In the genomic region with DNA sequence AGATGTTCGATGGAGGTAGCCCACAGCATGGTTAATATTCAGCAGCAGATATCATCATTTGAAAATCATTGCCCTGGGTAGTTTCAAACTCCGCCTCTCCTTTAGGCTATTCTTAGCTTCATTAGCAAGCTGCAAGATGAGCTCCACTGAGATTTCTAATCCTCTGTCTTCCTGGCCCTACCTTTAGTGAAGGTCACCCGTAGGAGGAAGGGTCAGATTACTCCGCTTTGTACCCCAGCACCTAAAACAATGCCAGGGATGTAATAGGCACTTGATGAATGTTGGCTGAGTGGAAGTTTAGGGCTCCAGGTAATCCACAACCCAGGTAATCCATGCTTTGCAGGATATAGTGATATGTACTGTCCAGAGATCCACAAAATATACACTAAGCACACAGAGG, we compare ENCODE assay signal across 8 cellular contexts.
"Had no signal": no experiment of that assay in that cellular context is flagged by ENCODE, and none has a peak within 500 bp of the region (broad histone marks: within the 10 kb centered on the region; RNA-seq: fewer than 3 reads in every experiment).

No MANE protein-coding gene starts in this region.

- H2AFZ ChIP-seq: GM23248 had no signal

- H3K4me1 ChIP-seq: HAP-1 had no signal

- H3K27ac Mint-ChIP-seq: HFFc6, IgD-negative memory B cell had no signal

- H3K9me3 ChIP-seq: HAP-1 had no signal

- H3K4me3 Mint-ChIP-seq: HFFc6, IgD-negative memory B cell had no signal

- ATAC-seq: HCT116, HepG2 had no signal

- DNase-seq: HFFc6, KBM-7 had no signal

- H3K4me3 ChIP-seq: GM23248, HAP-1 had no signal

- H3K27ac ChIP-seq: GM23248, HL-60 had no signal

- H3K4me1 Mint-ChIP-seq: IgD-negative memory B cell had no signal

- H3K36me3 ChIP-seq: HAP-1 had no signal

- H3K27me3 Mint-ChIP-seq: IgD-negative memory B cell had no signal
